Comparison of ENCODE assay signal across 17 cellular contexts in the genomic region with DNA sequence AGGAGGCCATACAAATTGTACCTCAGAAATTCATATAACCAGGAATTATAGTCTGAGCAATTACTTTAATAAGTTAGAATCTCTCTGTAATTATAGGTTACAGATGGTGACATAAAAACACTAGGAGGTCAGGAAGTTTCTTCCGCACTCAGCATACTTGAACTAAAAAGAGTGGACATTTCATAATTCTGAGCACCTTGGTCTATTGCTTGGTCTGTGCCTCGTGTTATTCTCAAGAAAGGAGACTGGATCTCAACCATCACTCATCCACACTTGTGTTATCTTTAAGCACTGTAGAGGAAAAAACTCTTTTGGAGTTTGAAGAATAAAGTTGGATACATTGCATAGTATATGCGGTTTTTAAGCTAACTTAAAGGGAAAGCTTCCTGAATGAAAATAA.
"Had no signal": no experiment of that assay in that cellular context is flagged by ENCODE, and none has a peak within 500 bp of the region (broad histone marks: within the 10 kb centered on the region; RNA-seq: fewer than 3 reads in every experiment).

No MANE protein-coding gene starts in this region.

- H3K27me3 ChIP-seq: heart right ventricle, suprapubic skin, thyroid gland had no signal

- H3K36me3 ChIP-seq: heart right ventricle, prostate gland, suprapubic skin, thyroid gland had no signal

- H3K27ac ChIP-seq: parathyroid adenoma, suprapubic skin, thyroid gland had no signal

- H3K4me1 ChIP-seq: parathyroid adenoma, prostate gland had no signal

- H3K4me3 ChIP-seq: heart right ventricle, prostate gland, suprapubic skin, thyroid gland had no signal

- H3K9me3 ChIP-seq: heart right ventricle, prostate gland, suprapubic skin, thyroid gland had no signal

- ATAC-seq: esophagus mucosa; heart right ventricle; naive thymus-derived CD4-positive, alpha-beta T cell; sciatic nerve had no signal

- DNase-seq: effector memory CD4-positive, alpha-beta T cell; foreskin fibroblast; heart right ventricle; hypothalamus; left ventricle myocardium superior; mesendoderm; naive thymus-derived CD4-positive, alpha-beta T cell; nephron progenitor cell; small intestine; stimulated activated CD4-positive, alpha-beta T cell treated with anti-CD3 and anti-CD28 coated beads, Interleukin-12 subunit alpha, Interleukin-12 subunit beta, amount 100 ng/mL, for 4 hours; stimulated activated naive CD4-positive, alpha-beta T cell treated with Interleukin-2 at 50 U/mL for 16 hours; thyroid gland had no signal
